ENCODE assay signal across 20 cellular contexts in genomic region chr10:63094405-63094804, GRCh38.
"Had no signal": no experiment of that assay in that cellular context is flagged by ENCODE, and none has a peak within 500 bp of the region (broad histone marks: within the 10 kb centered on the region; RNA-seq: fewer than 3 reads in every experiment).

No MANE protein-coding gene starts in this region.

- ATAC-seq: SK-N-SH treated with all-trans-retinoic acid at 6 μM for 48 hours; stimulated activated memory B cell treated with anti-CD40 and anti-IgM and Interleukin-4, amounts not matched to agents 10 μg/mL and 1 μg/mL and 100 μg/mL, for 72 hours had no signal

- DNase-seq: activated CD4-positive, alpha-beta memory T cell treated with anti-CD3 and anti-CD28 coated beads for 36 hours; activated CD4-positive, alpha-beta T cell treated with anti-CD3 and anti-CD28 coated beads for 48 hours; activated naive CD4-positive, alpha-beta T cell treated with Interleukin-2 at 50 U/mL for 16 hours; activated naive CD8-positive, alpha-beta T cell treated with anti-CD3 and anti-CD28 coated beads for 36 hours; activated T-cell treated with anti-CD3 and anti-CD28 coated beads, Interleukin-2, amount 50 U/mL, for 48 hours; amniotic stem cell; dermis blood vessel endothelial cell; effector CD8-positive, alpha-beta T cell; glutamatergic neuron; immature natural killer cell; left ventricle myocardium inferior; nephron progenitor cell; nucleus accumbens; sigmoid colon; stimulated activated CD4-positive, alpha-beta T cell treated with anti-CD3 and anti-CD28 coated beads, Interleukin-15, amount 100 ng/mL, for 24 hours had no signal

- H3K27me3 ChIP-seq: hepatocyte, sigmoid colon had no signal

- H3K4me1 ChIP-seq: left ventricle myocardium inferior, parathyroid adenoma, sigmoid colon had no signal

- H3K36me3 ChIP-seq: left ventricle myocardium inferior, sigmoid colon had no signal

- H3K27ac ChIP-seq: hepatocyte, left ventricle myocardium inferior, parathyroid adenoma, sigmoid colon had no signal

- H3K4me3 ChIP-seq: hepatocyte, left ventricle myocardium inferior, sigmoid colon, smooth muscle cell had no signal

- H3K9me3 ChIP-seq: left ventricle myocardium inferior, sigmoid colon had no signal
